Comparison of ENCODE assay signal across 18 cellular contexts in genomic region chr17:67276075-67276474, GRCh38. TPM values are rescaled to one million over a fixed set of nuclear protein-coding genes. Genes with fewer than 3 reads are reported as not detected.
A peak's percentile ranks its signal among the peaks of the same experiment; 100 is the strongest.
DNase-seq lines count a peak whose midpoint lies in the region; ATAC-seq and TF ChIP-seq lines count a peak whose summit lies in the region.
"Had no signal": no experiment of that assay in that cellular context is flagged by ENCODE, and none has a peak within 500 bp of the region (broad histone marks: within the 10 kb centered on the region; RNA-seq: fewer than 3 reads in every experiment).

No MANE protein-coding gene starts in this region.

- H3K79me2 ChIP-seq in PC-3 (ENCODE audit: low read length), result no peaks in the 10 kb centered on the region

- H3K36me3 ChIP-seq in PC-3 (ENCODE audit: low read depth, low read length), result no peaks in the 10 kb centered on the region
- H3K36me3 ChIP-seq: stomach had no signal

- CTCF ChIA-PET in PC-3 (lab: Charles Lee), result no interaction called here
- CTCF ChIA-PET in CD4-positive, alpha-beta T cell (lab: Charles Lee), result no interaction called here

- no peaks in the 10 kb centered on the region for H3K27me3 ChIP-seq in PC-3 (ENCODE audit: low read length)
- H3K27me3 ChIP-seq in CD4-positive, alpha-beta T cell (ENCODE audit: control insufficient read depth, insufficient read depth, low read length), result no peaks in the 10 kb centered on the region
- H3K27me3 ChIP-seq: dorsolateral prefrontal cortex, stomach had no signal

- no peaks in the 10 kb centered on the region for H3K9me2 ChIP-seq in PC-3 (replicated peaks; ENCODE audit: low read length)

- H3K4me2 ChIP-seq in PC-3 (ENCODE audit: low read length), result no peak overlapping the region

- no peak overlapping the region for H3K27ac ChIP-seq in PC-3 (ENCODE audit: low read length)
- H3K27ac ChIP-seq in CD4-positive, alpha-beta T cell (ENCODE audit: low read depth, low read length), result no peak overlapping the region
- H3K27ac ChIP-seq: dorsolateral prefrontal cortex, HL-60, stomach had no signal

- no TSS peak for BruUV-seq in PC-3 (replicated peaks; lab: Mats Ljungman, UMichigan)

- H2AFZ ChIP-seq in PC-3 (ENCODE audit: low read length), result no peak overlapping the region

- H4K20me1 ChIP-seq in PC-3 (ENCODE audit: low read length), result no peaks in the 10 kb centered on the region

- peak; percentile 84 for ATAC-seq in PC-3
- ATAC-seq in CD4-positive, alpha-beta T cell (ENCODE audit: poor library complexity), result no peak
- no peak for ATAC-seq in HG02870 (IDR thresholded peaks at IDR 0.05; ENCODE audit: unreplicated experiment)
- ATAC-seq: activated T-cell treated with anti-CD3 and anti-CD28 coated beads, Interleukin-2, amount 50 U/mL, for 72 hours had no signal

- H3K4me1 Mint-ChIP-seq in endothelial cell (ENCODE audit: unreplicated experiment) (no peaks in the 10 kb centered on the region), type B pancreatic cell (ENCODE audit: unreplicated experiment) (no peaks in the 10 kb centered on the region)
- no peaks in the 10 kb centered on the region for H3K4me1 Mint-ChIP-seq in CD4-positive, alpha-beta T cell (ENCODE audit: low read depth)

- H3K36me3 Mint-ChIP-seq in endothelial cell (ENCODE audit: low read depth, unreplicated experiment) (no peaks in the 10 kb centered on the region), type B pancreatic cell (no peaks in the 10 kb centered on the region)
- no peaks in the 10 kb centered on the region for H3K36me3 Mint-ChIP-seq in CD4-positive, alpha-beta T cell (ENCODE audit: low read depth)

- no peaks in the 10 kb centered on the region for H3K4me1 ChIP-seq in PC-3 (ENCODE audit: insufficient read depth, low read length)
- H3K4me1 ChIP-seq: stomach had no signal

- intact Hi-C loops in PC-3 (cut with micrococcal nuclease), result loop anchor here (5.0 kb wide), 1 partner anchor 61 kb away; no protein-coding TSS in a partner anchor
- intact Hi-C loops in CD4-positive, alpha-beta T cell (cut with DNase I, micrococcal nuclease), result no loop called here

- H3K27me3 Mint-ChIP-seq in endothelial cell (ENCODE audit: unreplicated experiment) (no peaks in the 10 kb centered on the region), type B pancreatic cell (peaks cover 3% of the 10 kb centered on the region)
- no peaks in the 10 kb centered on the region for H3K27me3 Mint-ChIP-seq in CD4-positive, alpha-beta T cell

- no peaks in the 10 kb centered on the region for H3K9me3 ChIP-seq in PC-3 (ENCODE audit: low read length)
- H3K9me3 ChIP-seq in CD4-positive, alpha-beta T cell (ENCODE audit: control insufficient read depth, low read length), result no peaks in the 10 kb centered on the region
- H3K9me3 ChIP-seq: stomach had no signal

- H3K4me3 Mint-ChIP-seq in endothelial cell (ENCODE audit: unreplicated experiment), result no peak overlapping the region
- H3K4me3 Mint-ChIP-seq in type B pancreatic cell, result no peak overlapping the region
- no peak overlapping the region for H3K4me3 Mint-ChIP-seq in CD4-positive, alpha-beta T cell
- H3K4me3 Mint-ChIP-seq: activated T-cell treated with anti-CD3 and anti-CD28 coated beads, Interleukin-2, amount 50 U/mL, for 72 hours; T-helper 2 cell treated with Interferon-gamma antibody and Interleukin-4, amounts not matched to agents 5 μg/mL and 100 μg/mL, for 36 hours had no signal

- POLR2A ChIA-PET in PC-3 (lab: Charles Lee; ENCODE audit: unreplicated experiment), result no interaction called here
- POLR2A ChIA-PET in CD4-positive, alpha-beta T cell (lab: Charles Lee), result no interaction called here

- no peak overlapping the region for H3K4me3 ChIP-seq in PC-3 (ENCODE audit: low read length)
- H3K4me3 ChIP-seq: dorsolateral prefrontal cortex, stomach had no signal

- H3K9ac ChIP-seq in PC-3 (ENCODE audit: low read length), result no peak overlapping the region

- no peak overlapping the region for H3K27ac Mint-ChIP-seq in endothelial cell (ENCODE audit: unreplicated experiment)
- H3K27ac Mint-ChIP-seq in type B pancreatic cell, result no peak overlapping the region
- H3K27ac Mint-ChIP-seq in CD4-positive, alpha-beta T cell, result no peak overlapping the region
- H3K27ac Mint-ChIP-seq: activated T-cell treated with anti-CD3 and anti-CD28 coated beads, Interleukin-2, amount 50 U/mL, for 72 hours; T-helper 2 cell treated with Interferon-gamma antibody and Interleukin-4, amounts not matched to agents 5 μg/mL and 100 μg/mL, for 36 hours had no signal

- DNase-seq in NCI-H748 (lab: John Stamatoyannopoulos, UW; ENCODE audit: unreplicated experiment) (peak; percentile 21), NCI-H748 treated with DMSO at 0.1 percent for 48 hours (lab: John Stamatoyannopoulos, UW) (no peak), PC-3 (peak; percentile 65), endothelial cell (ENCODE audit: low spot score) (peak; percentile 16), type B pancreatic cell (ENCODE audit: extremely low spot score, unreplicated experiment) (no peak), NCI-H510A treated with DMSO at 0.1 percent for 48 hours (lab: John Stamatoyannopoulos, UW) (no peak)
- DNase-seq in CD4-positive, alpha-beta T cell, result no peak
- DNase-seq: activated CD4-positive, alpha-beta T cell treated with anti-CD3 and anti-CD28 coated beads, Interleukin-2, amount 50 U/mL, for 4 hours; activated T-cell treated with anti-CD3 and anti-CD28 coated beads, Interleukin-2, amount 50 U/mL, for 72 hours; anterior cingulate cortex; dorsolateral prefrontal cortex; midbrain; nucleus accumbens; small intestine; stomach had no signal

- TF ChIP-seq CTCF in PC-3 (conservative IDR thresholded peaks at IDR 0.05; ENCODE audit: low read depth, low read length) (peak; percentile 60), endothelial cell (IDR thresholded peaks at IDR 0.05; ENCODE audit: unreplicated experiment) (no peak), type B pancreatic cell (conservative IDR thresholded peaks at IDR 0.05) (peak; percentile 22)
- no peak for TF ChIP-seq CTCF in CD4-positive, alpha-beta T cell (IDR thresholded peaks at IDR 0.05)

- H3F3A ChIP-seq in PC-3 (ENCODE audit: low read length, unreplicated experiment), result no peaks in the 10 kb centered on the region

- H3K9me3 Mint-ChIP-seq in endothelial cell (ENCODE audit: unreplicated experiment), result no peaks in the 10 kb centered on the region
- H3K9me3 Mint-ChIP-seq in type B pancreatic cell, result no peaks in the 10 kb centered on the region
- no peaks in the 10 kb centered on the region for H3K9me3 Mint-ChIP-seq in CD4-positive, alpha-beta T cell
- H3K9me3 Mint-ChIP-seq: activated T-cell treated with anti-CD3 and anti-CD28 coated beads, Interleukin-2, amount 50 U/mL, for 72 hours; T-helper 2 cell treated with Interferon-gamma antibody and Interleukin-4, amounts not matched to agents 5 μg/mL and 100 μg/mL, for 36 hours had no signal

RNA-seq across cellular contexts. Expression of gene HELZ, which starts 31.1 kb away (rescaled TPM):
- 22.6 and 31.3 TPM in 2 replicates for total RNA-seq in PC-3 (2014; rRNA removed)
- 57.0 TPM for total RNA-seq in endothelial cell (ENCODE audit: unreplicated experiment)
- 55.1 and 57.3 TPM in 2 replicates for total RNA-seq in type B pancreatic cell (ENCODE audit: low replicate concordance)
- total RNA-seq in CD4-positive, alpha-beta T cell, result 100 to 1,000 TPM in 1 of 2 experiments, 10 to 100 TPM in 1; 94.8 to 107 TPM

Comparison
In these comparisons a context has a peak if more than half of its experiments do, and no peak if none do; other contexts are left out.
1. DNase-seq: peak in NCI-H748 (single experiment), PC-3 (single experiment) and endothelial cell (single experiment); none in NCI-H748 treated with DMSO at 0.1 percent for 48 hours (single experiment), type B pancreatic cell (single experiment), CD4-positive, alpha-beta T cell (0 of 10) and NCI-H510A treated with DMSO at 0.1 percent for 48 hours (single experiment).
2. CTCF ChIP-seq: peak in PC-3 (single experiment) and type B pancreatic cell (single experiment); none in endothelial cell (single experiment) and CD4-positive, alpha-beta T cell (single experiment).